ENCODE assay signal across 9 cellular contexts in the genomic region with DNA sequence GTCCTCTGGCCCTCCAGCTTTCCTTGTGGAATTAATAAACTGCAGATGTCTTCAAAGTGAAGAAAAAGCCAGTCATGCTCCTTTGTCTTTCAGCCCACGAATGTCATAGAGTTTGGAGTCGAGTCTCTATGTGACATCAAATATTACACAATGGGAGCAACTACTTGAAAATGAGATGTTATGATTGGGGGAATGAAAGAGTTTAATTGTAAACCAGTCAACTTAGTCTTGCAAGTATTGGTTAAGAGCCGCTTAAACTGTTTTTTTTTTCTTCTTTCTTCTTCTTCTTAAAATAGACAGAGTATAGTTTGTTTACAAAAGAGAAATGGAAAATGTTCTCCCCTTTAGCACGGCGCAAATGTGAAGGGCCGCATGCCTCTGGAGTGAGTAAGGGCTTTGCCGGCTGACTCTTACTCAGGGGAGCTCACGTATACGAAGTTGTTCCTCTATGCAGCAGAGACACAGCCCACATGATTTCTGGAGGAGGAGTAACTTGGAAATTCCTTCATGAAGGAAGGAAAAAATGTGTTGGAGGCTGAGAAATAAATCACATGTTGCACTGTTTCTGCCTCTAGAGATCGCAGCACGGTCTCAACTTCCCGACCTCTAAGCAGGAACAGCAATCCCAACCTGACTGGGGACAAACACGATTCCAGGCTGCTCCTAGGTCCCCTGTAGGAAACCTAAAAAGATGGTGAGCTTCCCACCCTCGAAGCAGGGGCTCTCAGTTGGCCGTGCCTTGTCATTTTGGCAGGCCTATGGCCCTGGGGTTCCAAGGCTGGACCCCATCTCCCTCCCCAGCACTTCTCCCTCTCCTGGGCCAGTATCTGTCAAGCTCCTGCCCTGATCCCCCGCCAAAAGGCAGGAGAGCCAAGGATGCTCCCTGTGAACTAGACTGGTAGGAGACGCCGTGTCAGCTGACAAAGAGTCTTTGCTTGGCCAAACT. TPM values are rescaled to one million over a fixed set of nuclear protein-coding genes. Genes with fewer than 3 reads are reported as not detected.
DNase-seq lines count a peak whose midpoint lies in the region; ATAC-seq, FAIRE-seq and TF ChIP-seq lines count a peak whose summit lies in the region.
"Had no signal": no experiment of that assay in that cellular context is flagged by ENCODE, and none has a peak within 500 bp of the region (broad histone marks: within the 10 kb centered on the region; RNA-seq: fewer than 3 reads in every experiment).

No MANE protein-coding gene starts in this region.

- H3K9me3 ChIP-seq in breast epithelium (no peaks in the 10 kb centered on the region), smooth muscle cell (replicated peaks; ENCODE audit: low read depth) (no peaks in the 10 kb centered on the region)

- no peak overlapping the region for H2AFZ ChIP-seq in smooth muscle cell (ENCODE audit: low read depth)

- H3K4me1 ChIP-seq in breast epithelium: peaks cover 23 to 43% of the 10 kb centered on the region in 2 donors
- H3K4me1 ChIP-seq in smooth muscle cell (ENCODE audit: low read depth): peaks cover 54% of the 10 kb centered on the region

- peaks cover 27% of the 10 kb centered on the region for H3K79me2 ChIP-seq in smooth muscle cell (ENCODE audit: low read depth)

- no peaks in the 10 kb centered on the region for H4K20me1 ChIP-seq in smooth muscle cell (ENCODE audit: low read depth)

- H3K4me3 ChIP-seq in breast epithelium (peak overlapping the region in 2 of 3 donors; percentile 23 to 55), smooth muscle cell (peak overlapping the region; percentile 34)

- H3K36me3 ChIP-seq in breast epithelium (no peaks in the 10 kb centered on the region), smooth muscle cell (ENCODE audit: low read depth) (no peaks in the 10 kb centered on the region)

- peaks cover 33% of the 10 kb centered on the region for H3F3A ChIP-seq in smooth muscle cell (ENCODE audit: low read depth)

- TF ChIP-seq CTCF in breast epithelium (IDR thresholded peaks at IDR 0.05) (no peak), smooth muscle cell (IDR thresholded peaks at IDR 0.05; ENCODE audit: borderline replicate concordance, insufficient read depth, poor library complexity, severe bottlenecking) (no peak)

- peak overlapping the region; percentile 83 for H3K4me2 ChIP-seq in smooth muscle cell

- no peaks in the 10 kb centered on the region for H3K27me3 ChIP-seq in breast epithelium
- H3K27me3 ChIP-seq in smooth muscle cell (ENCODE audit: low read depth): no peaks in the 10 kb centered on the region

- peak; percentile 56 for FAIRE-seq in islet of Langerhans (lab: Jason Lieb, UNC)

- peak; percentile 58 for TF ChIP-seq POLR2A in breast epithelium (IDR thresholded peaks at IDR 0.05)

- H3K27ac ChIP-seq in breast epithelium: peak overlapping the region; percentile 100
- peak overlapping the region; percentile 100 for H3K27ac ChIP-seq in smooth muscle cell (ENCODE audit: low read depth)
- H3K27ac ChIP-seq: 22Rv1 had no signal

- WGBS in smooth muscle cell (ENCODE audit: low lambda C conversion rate): 8% methylated on average over 18 of the region's 18 CpGs

- intact Hi-C loops in breast epithelium (cut with DNase I; ENCODE audit: low total_unique reads): loop anchor here (5.0 kb wide), 1 partner anchor 45 kb away; a partner anchor contains a TSS

- DNase-seq in DMS53 (lab: John Stamatoyannopoulos, UW): peak; percentile 68
- no peak for DNase-seq in DMS53 treated with DMSO at 0.1 percent for 48 hours (lab: John Stamatoyannopoulos, UW; ENCODE audit: unreplicated experiment)
- DNase-seq in breast epithelium (ENCODE audit: low spot score in 2 of 2): peak; percentile 66 to 88
- DNase-seq in smooth muscle cell (lab: John Stamatoyannopoulos, UW; ENCODE audit: unreplicated experiment): peak; percentile 51
- no peak for DNase-seq in GM19238 (ENCODE audit: insufficient read length, low spot score)

- ATAC-seq in GM18502 (IDR thresholded peaks at IDR 0.05; ENCODE audit: poor library complexity, unreplicated experiment) (no peak), GM18511 (IDR thresholded peaks at IDR 0.05; ENCODE audit: unreplicated experiment) (no peak)

- H3K9ac ChIP-seq in smooth muscle cell (ENCODE audit: low read depth): peak overlapping the region; percentile 99

RNA-seq across cellular contexts. Expression of a gene that starts 44.9 kb away (rescaled TPM):
- 100 to 1,000 TPM; 118 to 131 (median 130) TPM for total RNA-seq in breast epithelium
- 99.5 and 99.6 TPM in 2 replicates for total RNA-seq in smooth muscle cell
- polyA plus RNA-seq in smooth muscle cell: 29.6 and 45.1 TPM in 2 replicates

RNA-seq across cellular contexts. Expression of a gene that starts 59.1 kb away (rescaled TPM):
- 1 to 10 TPM in 1 of 3 donors, under 1 TPM in 2; 0.33 to 2.1 (median 0.73) TPM for total RNA-seq in breast epithelium
- total RNA-seq in smooth muscle cell: 6.5 and 9.3 TPM in 2 replicates
- 5.4 and 6.8 TPM in 2 replicates for polyA plus RNA-seq in smooth muscle cell

Comparison
In these comparisons a context has a peak if more than half of its experiments do, and no peak if none do; other contexts are left out.
1. DNase-seq: peak in DMS53 (single experiment), breast epithelium (2 of 2) and smooth muscle cell (single experiment); none in DMS53 treated with DMSO at 0.1 percent for 48 hours (single experiment) and GM19238 (single experiment).